In the genomic region with DNA sequence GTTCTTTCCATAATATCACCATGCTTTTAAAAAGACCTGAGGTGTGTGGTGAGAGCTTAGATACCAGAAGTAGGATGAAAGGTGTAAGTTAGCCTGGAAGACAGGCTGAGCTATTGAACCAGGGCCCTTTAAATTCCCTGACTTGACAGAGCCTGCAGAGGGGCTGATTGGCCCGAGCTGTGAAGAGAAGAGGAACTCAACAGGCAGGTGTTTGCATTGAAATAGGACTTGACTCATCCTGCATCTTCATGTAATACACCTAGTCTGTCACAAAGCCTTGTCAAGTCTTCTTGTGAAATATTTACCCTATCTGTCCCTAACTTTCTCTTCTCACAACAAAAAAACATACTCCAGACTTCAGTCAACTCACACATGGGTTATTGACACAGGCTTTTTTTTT, we compare ENCODE assay signal across 16 cellular contexts. TPM values are rescaled to one million over a fixed set of nuclear protein-coding genes. Genes with fewer than 3 reads are reported as not detected.
A peak's percentile ranks its signal among the peaks of the same experiment; 100 is the strongest.
DNase-seq lines count a peak whose midpoint lies in the region; ATAC-seq and TF ChIP-seq lines count a peak whose summit lies in the region.
"Had no signal": no experiment of that assay in that cellular context is flagged by ENCODE, and none has a peak within 500 bp of the region (broad histone marks: within the 10 kb centered on the region; RNA-seq: fewer than 3 reads in every experiment).

No MANE protein-coding gene starts in this region.

- POLR2A ChIA-PET in activated CD4-positive, alpha-beta T cell treated with anti-CD3 and anti-CD28 coated beads for 36 hours (lab: Charles Lee): interaction anchor here (0.6 kb wide), 1 partner anchor 271 kb away, joined by 6 read pairs; no protein-coding TSS in a partner anchor

- DNase-seq in activated CD4-positive, alpha-beta T cell treated with anti-CD3 and anti-CD28 coated beads for 36 hours: no peak
- DNase-seq in activated CD4-positive, alpha-beta T cell treated with anti-CD3 and anti-CD28 coated beads, Interleukin-2, amount 10 ng/mL, durations not matched to agents 24 days and 14 days: no peak
- peak; percentile 34 for DNase-seq in RPMI8226
- DNase-seq in foreskin keratinocyte: no peak
- no peak for DNase-seq in NCI-H82 treated with DMSO at 0.1 percent for 48 hours (lab: John Stamatoyannopoulos, UW; ENCODE audit: unreplicated experiment)
- DNase-seq: MG63, NCI-H1105, NCI-H2029, NCI-H526, Right ventricle myocardium superior had no signal

- H3K27ac Mint-ChIP-seq in activated CD4-positive, alpha-beta T cell treated with anti-CD3 and anti-CD28 coated beads for 36 hours: no peak overlapping the region
- no peak overlapping the region for H3K27ac Mint-ChIP-seq in activated CD4-positive, alpha-beta T cell treated with anti-CD3 and anti-CD28 coated beads, Interleukin-2, amount 10 ng/mL, durations not matched to agents 24 days and 14 days

- H3K27me3 Mint-ChIP-seq in activated CD4-positive, alpha-beta T cell treated with anti-CD3 and anti-CD28 coated beads for 36 hours: peaks cover 2% of the 10 kb centered on the region
- H3K27me3 Mint-ChIP-seq in activated CD4-positive, alpha-beta T cell treated with anti-CD3 and anti-CD28 coated beads, Interleukin-2, amount 10 ng/mL, durations not matched to agents 24 days and 14 days: peaks cover 13% of the 10 kb centered on the region

- no peak for TF ChIP-seq CTCF in foreskin keratinocyte (conservative IDR thresholded peaks at IDR 0.05)

- peak; percentile 58 for ATAC-seq in activated CD4-positive, alpha-beta T cell treated with anti-CD3 and anti-CD28 coated beads for 36 hours
- ATAC-seq in foreskin keratinocyte: peak; percentile 51
- ATAC-seq in HG02970 (IDR thresholded peaks at IDR 0.05; ENCODE audit: low FRiP score, unreplicated experiment): no peak
- no peak for ATAC-seq in GM18505 (IDR thresholded peaks at IDR 0.05; ENCODE audit: unreplicated experiment)
- ATAC-seq: Panc1 had no signal

- peaks cover 21% of the 10 kb centered on the region for H3K27me3 ChIP-seq in foreskin keratinocyte
- H3K27me3 ChIP-seq: MG63 had no signal

- no peaks in the 10 kb centered on the region for H3K4me1 ChIP-seq in foreskin keratinocyte

- peaks cover 14% of the 10 kb centered on the region for H3K4me1 Mint-ChIP-seq in activated CD4-positive, alpha-beta T cell treated with anti-CD3 and anti-CD28 coated beads for 36 hours
- peaks cover 3% of the 10 kb centered on the region for H3K4me1 Mint-ChIP-seq in activated CD4-positive, alpha-beta T cell treated with anti-CD3 and anti-CD28 coated beads, Interleukin-2, amount 10 ng/mL, durations not matched to agents 24 days and 14 days

- H3K9me3 Mint-ChIP-seq in activated CD4-positive, alpha-beta T cell treated with anti-CD3 and anti-CD28 coated beads for 36 hours (ENCODE audit: low read depth): no peaks in the 10 kb centered on the region
- no peaks in the 10 kb centered on the region for H3K9me3 Mint-ChIP-seq in activated CD4-positive, alpha-beta T cell treated with anti-CD3 and anti-CD28 coated beads, Interleukin-2, amount 10 ng/mL, durations not matched to agents 24 days and 14 days

- intact Hi-C loops in activated CD4-positive, alpha-beta T cell treated with anti-CD3 and anti-CD28 coated beads for 36 hours (cut with DNase I, micrococcal nuclease): no loop called here
- intact Hi-C loops in activated CD4-positive, alpha-beta T cell treated with anti-CD3 and anti-CD28 coated beads, Interleukin-2, amount 10 ng/mL, durations not matched to agents 24 days and 14 days (cut with micrococcal nuclease): no loop called here

- H3K4me3 Mint-ChIP-seq in activated CD4-positive, alpha-beta T cell treated with anti-CD3 and anti-CD28 coated beads for 36 hours: no peak overlapping the region
- H3K4me3 Mint-ChIP-seq in activated CD4-positive, alpha-beta T cell treated with anti-CD3 and anti-CD28 coated beads, Interleukin-2, amount 10 ng/mL, durations not matched to agents 24 days and 14 days: no peak overlapping the region

- CTCF ChIA-PET in activated CD4-positive, alpha-beta T cell treated with anti-CD3 and anti-CD28 coated beads for 36 hours (lab: Charles Lee): interaction anchor here (0.8 to 2.0 kb wide), 4 partner anchors 9 to 217 kb away, joined by 3 to 14 read pairs (median 4); no protein-coding TSS in a partner anchor

- TF ChIP-seq POLR2A in GM18505 (IDR thresholded peaks at IDR 0.05; ENCODE audit: borderline replicate concordance, extremely low read depth, insufficient read depth, insufficient read length): no peak

- H3K36me3 Mint-ChIP-seq in activated CD4-positive, alpha-beta T cell treated with anti-CD3 and anti-CD28 coated beads for 36 hours (ENCODE audit: low read depth): no peaks in the 10 kb centered on the region
- no peaks in the 10 kb centered on the region for H3K36me3 Mint-ChIP-seq in activated CD4-positive, alpha-beta T cell treated with anti-CD3 and anti-CD28 coated beads, Interleukin-2, amount 10 ng/mL, durations not matched to agents 24 days and 14 days (ENCODE audit: low read depth)

- no peak overlapping the region for H3K27ac ChIP-seq in foreskin keratinocyte
- H3K27ac ChIP-seq: C4-2B, SK-N-MC had no signal

RNA-seq across cellular contexts. Expression of a gene that starts 16.6 kb away (rescaled TPM):
- 100 to 1,000 TPM; 367 to 440 TPM for total RNA-seq in activated CD4-positive, alpha-beta T cell treated with anti-CD3 and anti-CD28 coated beads for 36 hours
- 332 and 333 TPM in 2 replicates for total RNA-seq in activated CD4-positive, alpha-beta T cell treated with anti-CD3 and anti-CD28 coated beads, Interleukin-2, amount 10 ng/mL, durations not matched to agents 24 days and 14 days
- total RNA-seq in foreskin keratinocyte: 88.3 and 110 TPM in 2 replicates
- polyA plus RNA-seq in foreskin keratinocyte: 188 and 215 TPM in 2 replicates

RNA-seq across cellular contexts. Expression of a gene that starts 28.5 kb away (rescaled TPM):
- 1 to 10 TPM; 1.5 to 2.9 TPM for total RNA-seq in activated CD4-positive, alpha-beta T cell treated with anti-CD3 and anti-CD28 coated beads for 36 hours
- total RNA-seq in activated CD4-positive, alpha-beta T cell treated with anti-CD3 and anti-CD28 coated beads, Interleukin-2, amount 10 ng/mL, durations not matched to agents 24 days and 14 days: 0.38 and 0.54 TPM in 2 replicates
- total RNA-seq in foreskin keratinocyte: not detected in 2 replicates
- not detected in 2 replicates for polyA plus RNA-seq in foreskin keratinocyte
- total RNA-seq: H1, Right ventricle myocardium superior had no signal
- polyA plus RNA-seq: H1 had no signal

RNA-seq across cellular contexts. Expression of a gene that starts 44.2 kb away (rescaled TPM):
- total RNA-seq in activated CD4-positive, alpha-beta T cell treated with anti-CD3 and anti-CD28 coated beads for 36 hours: 10 to 100 TPM; 13.9 to 20.7 TPM
- 9.8 and 13.0 TPM in 2 replicates for total RNA-seq in activated CD4-positive, alpha-beta T cell treated with anti-CD3 and anti-CD28 coated beads, Interleukin-2, amount 10 ng/mL, durations not matched to agents 24 days and 14 days
- 10.3 and 11.4 TPM in 2 replicates for total RNA-seq in foreskin keratinocyte
- polyA plus RNA-seq in foreskin keratinocyte: 6.2 and 7.9 TPM in 2 replicates

Comparison
In these comparisons a context has a peak if more than half of its experiments do, and no peak if none do; other contexts are left out.
1. ATAC-seq: peak in activated CD4-positive, alpha-beta T cell treated with anti-CD3 and anti-CD28 coated beads for 36 hours (single experiment) and foreskin keratinocyte (single experiment); none in HG02970 (single experiment) and GM18505 (single experiment).